In genomic region chr19:43781630-43782310, GRCh38 we compare ENCODE assay signal across 12 cellular contexts. TPM values are rescaled to one million over a fixed set of nuclear protein-coding genes. Genes with fewer than 3 reads are reported as not detected.
DNase-seq lines count a peak whose midpoint lies in the region; ATAC-seq, FAIRE-seq and TF ChIP-seq lines count a peak whose summit lies in the region.
"Had no signal": no experiment of that assay in that cellular context is flagged by ENCODE, and none has a peak within 500 bp of the region (broad histone marks: within the 10 kb centered on the region; RNA-seq: fewer than 3 reads in every experiment).

No MANE protein-coding gene starts in this region.

- H3K4me3 ChIP-seq in RWPE2 (ENCODE audit: severe bottlenecking) (no peak overlapping the region), K562 (no peak overlapping the region), MM.1S (ENCODE audit: low read length) (no peak overlapping the region)

- no peaks in the 10 kb centered on the region for H3K9me2 ChIP-seq in MM.1S (replicated peaks; ENCODE audit: insufficient read depth, low read length)

- peaks cover 73% of the 10 kb centered on the region for H3K4me1 Mint-ChIP-seq in activated T-cell treated with anti-CD3 and anti-CD28 coated beads, Interleukin-2, amount 50 U/mL, for 4 hours (ENCODE audit: low read depth)

- no peaks in the 10 kb centered on the region for H3K27me3 Mint-ChIP-seq in activated T-cell treated with anti-CD3 and anti-CD28 coated beads, Interleukin-2, amount 50 U/mL, for 4 hours (ENCODE audit: low read depth)

- BruUV-seq in K562 (replicated peaks; lab: Mats Ljungman, UMichigan) = no TSS peak

- CTCF ChIA-PET in K562 (lab: Yijun Ruan, JAX; ENCODE audit: low intra/inter-chr PET ratio) = no interaction called here

- H2AFZ ChIP-seq in K562 (ENCODE audit: low read depth, low read length) (peak overlapping the region; percentile 85), MM.1S (ENCODE audit: low read length) (no peak overlapping the region)
- H2AFZ ChIP-seq: parathyroid adenoma had no signal

- 0 out of 2 replicates have a peak, but pooled peaks cover 7% of the 10 kb centered on the region for H3F3A ChIP-seq in MM.1S (ENCODE audit: insufficient read depth, low read length)

- H4K20me1 ChIP-seq in K562 (replicated peaks; ENCODE audit: control insufficient read depth, insufficient read depth, low read length) = no peaks in the 10 kb centered on the region
- H4K20me1 ChIP-seq in MM.1S (ENCODE audit: insufficient read depth, low read length) = no peaks in the 10 kb centered on the region

- in situ Hi-C loops in K562 (cut with MboI) = loop anchor here (5.0 kb wide), 1 partner anchor 34 kb away; no protein-coding TSS in a partner anchor

- H3K9me1 ChIP-seq in K562 (ENCODE audit: control insufficient read depth, insufficient read depth, low read length) = no peaks in the 10 kb centered on the region

- H3K4me2 ChIP-seq in K562 (ENCODE audit: insufficient read depth, low read length) = peak overlapping the region; percentile 72
- H3K4me2 ChIP-seq in MM.1S (ENCODE audit: low read depth, low read length) = no peak overlapping the region

- H3K9ac ChIP-seq in K562 (ENCODE audit: insufficient read depth in 1 of 2, low read depth in 2 of 2, low read length in 2 of 2) = peak overlapping the region in 1 of 2 experiments; percentile 65; a peak in 2 of 4 replicates
- no peak overlapping the region for H3K9ac ChIP-seq in MM.1S (ENCODE audit: low read length)
- H3K9ac ChIP-seq: parathyroid adenoma had no signal

- intact Hi-C loops in K562 (cut with micrococcal nuclease) = no loop called here

- POLR2A ChIA-PET in K562 (lab: Yijun Ruan, JAX) = interaction anchor here (0.5 to 1.3 kb wide), 2 partner anchors 11 to 18 kb away, joined by 3 read pairs; no protein-coding TSS in a partner anchor

- H3K4me1 ChIP-seq in RWPE2 (ENCODE audit: insufficient read depth, poor library complexity, severe bottlenecking) = peaks cover 51% of the 10 kb centered on the region
- H3K4me1 ChIP-seq in K562 (replicated peaks in 1 of 2; ENCODE audit: control insufficient read depth in 2 of 2, insufficient read depth in 2 of 2, low read length in 2 of 2) = peaks cover 70 to 83% of the 10 kb centered on the region in 2 experiments
- peaks cover 24% of the 10 kb centered on the region for H3K4me1 ChIP-seq in MM.1S (ENCODE audit: low read length)
- H3K4me1 ChIP-seq: parathyroid adenoma had no signal

- no peak for TF ChIP-seq EP300 in K562 (IDR thresholded peaks at IDR 0.05; ENCODE audit: low read length)

- FAIRE-seq in K562 (lab: Jason Lieb, UNC) (peak; percentile 61), urothelium cell line (lab: Jason Lieb, UNC) (no peak)
- FAIRE-seq: G401.6 had no signal

- no peak for TF ChIP-seq POLR2A in K562 (conservative IDR thresholded peaks at IDR 0.05)

- H3K9me3 ChIP-seq in RWPE2 (ENCODE audit: severe bottlenecking) (no peaks in the 10 kb centered on the region), K562 (replicated peaks; ENCODE audit: control insufficient read depth, insufficient read depth, low read depth, low read length) (no peaks in the 10 kb centered on the region), MM.1S (replicated peaks; ENCODE audit: insufficient read depth, low read length) (no peaks in the 10 kb centered on the region)
- H3K9me3 ChIP-seq: left lung had no signal

- H3K36me3 ChIP-seq in RWPE2 (ENCODE audit: low read depth) (0 out of 2 replicates have a peak, but pooled peaks cover 2% of the 10 kb centered on the region), K562 (ENCODE audit: control insufficient read depth, insufficient read depth, low read length) (no peaks in the 10 kb centered on the region), MM.1S (replicated peaks; ENCODE audit: insufficient read depth, low read length) (no peaks in the 10 kb centered on the region)
- H3K36me3 ChIP-seq: left lung had no signal

- no peak for TF ChIP-seq RAD21 in K562 (CRISPR knock-in tag; conservative IDR thresholded peaks at IDR 0.05 in 1 of 2, IDR thresholded peaks at IDR 0.05 in 1 of 2)

- no peaks in the 10 kb centered on the region for H3K27me3 ChIP-seq in RWPE2 (ENCODE audit: insufficient read depth, poor library complexity, severe bottlenecking)
- no peaks in the 10 kb centered on the region for H3K27me3 ChIP-seq in K562 (ENCODE audit: control insufficient read depth in 2 of 2, insufficient read depth in 2 of 2, low read length in 2 of 2)
- no peaks in the 10 kb centered on the region for H3K27me3 ChIP-seq in MM.1S (replicated peaks; ENCODE audit: insufficient read depth, low read length)

- no peaks in the 10 kb centered on the region for H3K9me3 Mint-ChIP-seq in activated T-cell treated with anti-CD3 and anti-CD28 coated beads, Interleukin-2, amount 50 U/mL, for 4 hours

- H3K79me2 ChIP-seq in K562 (ENCODE audit: control insufficient read depth, insufficient read depth, low read length) (peaks cover 53% of the 10 kb centered on the region), MM.1S (ENCODE audit: low read length) (no peaks in the 10 kb centered on the region)
- H3K79me2 ChIP-seq: parathyroid adenoma had no signal

- no peak for DNase-seq in activated T-cell treated with anti-CD3 and anti-CD28 coated beads, Interleukin-2, amount 50 U/mL, for 4 hours
- no peak for DNase-seq in activated T-cell treated with anti-CD3 and anti-CD28 coated beads for 4 hours
- DNase-seq in RWPE2 (ENCODE audit: low spot score) = no peak
- no peak for DNase-seq in K562 (ENCODE audit: extremely low read depth in 1 of 4, low spot score in 3 of 4)
- no peak for DNase-seq in stimulated activated naive CD8-positive, alpha-beta T cell treated with anti-CD3 and anti-CD28 coated beads, Interleukin-15, Interleukin-2, amounts not matched to agents 100 U/mL and 50 U/mL, for 24 hours
- no peak for DNase-seq in Ammon's horn (ENCODE audit: low spot score)
- no peak for DNase-seq in urothelium cell line (ENCODE audit: low spot score)
- DNase-seq in MM.1S = no peak
- DNase-seq: dorsolateral prefrontal cortex, left lung had no signal

- H3K27ac ChIP-seq in RWPE2 (ENCODE audit: poor library complexity, severe bottlenecking) (peak overlapping the region; percentile 77), K562 (ENCODE audit: extremely low read depth, low read depth, low read length) (peak overlapping the region; percentile 83), MM.1S (ENCODE audit: low read length) (no peak overlapping the region)
- H3K27ac ChIP-seq: dorsolateral prefrontal cortex, parathyroid adenoma had no signal

- 81% methylated on average over 14 of the region's 14 CpGs for WGBS in K562 (ENCODE audit: insufficient coverage, low coverage, missing lambda C conversion rate)

- H3K36me3 Mint-ChIP-seq in activated T-cell treated with anti-CD3 and anti-CD28 coated beads, Interleukin-2, amount 50 U/mL, for 4 hours (ENCODE audit: insufficient read depth) = peaks cover 1% of the 10 kb centered on the region

- ATAC-seq in activated T-cell treated with anti-CD3 and anti-CD28 coated beads, Interleukin-2, amount 50 U/mL, for 4 hours = peak; percentile 18 to 28
- ATAC-seq in RWPE2 (ENCODE audit: low read depth) = no peak
- no peak for ATAC-seq in K562
- ATAC-seq in stimulated activated naive CD8-positive, alpha-beta T cell treated with anti-CD3 and anti-CD28 coated beads, Interleukin-15, Interleukin-2, amounts not matched to agents 100 U/mL and 50 U/mL, for 24 hours = peak; percentile 24

- TF ChIP-seq CTCF in RWPE2 (IDR thresholded peaks at IDR 0.05; ENCODE audit: poor library complexity, severe bottlenecking) (no peak), K562 (IDR thresholded peaks at IDR 0.05 in 2 of 3, conservative IDR thresholded peaks at IDR 0.05 in 1 of 3; ENCODE audit: insufficient read depth in 2 of 3, low read depth in 1 of 3, low read length in 3 of 3) (no peak), MM.1S (IDR thresholded peaks at IDR 0.05; ENCODE audit: low read length) (no peak)

- H3K4me3 Mint-ChIP-seq in activated T-cell treated with anti-CD3 and anti-CD28 coated beads, Interleukin-2, amount 50 U/mL, for 4 hours = peak overlapping the region; percentile 91

RNA-seq across cellular contexts. Expression of gene KCNN4, which starts 1.0 kb away (rescaled TPM):
- 100 to 1,000 TPM in 1 of 3 donors, 10 to 100 TPM in 2; 90.6 to 123 (median 94.7) TPM for total RNA-seq in activated T-cell treated with anti-CD3 and anti-CD28 coated beads, Interleukin-2, amount 50 U/mL, for 4 hours
- 29.9 and 77.4 TPM in 2 replicates for total RNA-seq in K562 (2011; cell fraction: chromatin; rRNA removed; ENCODE audit: low replicate concordance)
- total RNA-seq in K562 (2011; cell fraction: nucleolus; rRNA removed) = 79.4 and 80.4 TPM in 2 replicates
- total RNA-seq in K562 (2011; cell fraction: nucleoplasm; rRNA removed) = 61.0 and 61.7 TPM in 2 replicates
- total RNA-seq in K562 (2014; rRNA removed) = 31.8 and 32.1 TPM in 2 replicates
- 9.2 and 10.7 TPM in 2 replicates for total RNA-seq in K562 (2014; rRNA removed; fragmentation: Illumina TruSeq; extraction: Trizol)
- 18.6 and 19.5 TPM in 2 replicates for total RNA-seq in K562 (2015; rRNA removed; fragmentation: Illumina TruSeq; extraction: Trizol)
- 26.6 and 28.6 TPM in 2 replicates for total RNA-seq in K562 (2021)
- polyA plus RNA-seq in K562 (2011; rRNA removed) = 29.4 and 33.9 TPM in 2 replicates
- 40.2 and 61.3 TPM in 2 replicates for polyA plus RNA-seq in K562 (2011; cell fraction: cytosol; rRNA removed)
- polyA plus RNA-seq in K562 (2011; cell fraction: nucleus; rRNA removed) = 111 and 177 TPM in 2 replicates
- polyA plus RNA-seq in K562 (2012) = 16.4 and 18.7 TPM in 2 replicates
- 22.6 and 25.9 TPM in 2 replicates for polyA plus RNA-seq in K562 (2014; fragmentation: Illumina TruSeq; extraction: Trizol)
- 1 to 10 TPM in 1 of 2 experiments, under 1 TPM in 1; 0.53 to 2.0 TPM for polyA plus RNA-seq in K562 (2014; fragmentation: Nextera tagmentation; extraction: Ambion mirVana)
- polyA plus RNA-seq in K562 (2014; rRNA removed) = 37.6 and 37.7 TPM in 2 replicates
- polyA minus RNA-seq in K562 (2011; rRNA and poly(A)+ RNA removed) = 18.4 and 22.7 TPM in 2 replicates
- polyA minus RNA-seq in K562 (2011; cell fraction: cytosol; rRNA and poly(A)+ RNA removed) = 16.1 and 22.7 TPM in 2 replicates
- 26.3 and 27.8 TPM in 2 replicates for polyA minus RNA-seq in K562 (2011; cell fraction: nucleus; rRNA and poly(A)+ RNA removed)

RNA-seq across cellular contexts. Expression of gene LYPD5, which starts 20.5 kb away (rescaled TPM):
- under 1 TPM in 2 of 3 donors, not detected in 1; 0.53 to 0.87 TPM for total RNA-seq in activated T-cell treated with anti-CD3 and anti-CD28 coated beads, Interleukin-2, amount 50 U/mL, for 4 hours
- 0.42 and 1.1 TPM in 2 replicates for total RNA-seq in K562 (2011; cell fraction: chromatin; rRNA removed; ENCODE audit: low replicate concordance)
- total RNA-seq in K562 (2011; cell fraction: nucleolus; rRNA removed) = 0.26 and 0.50 TPM in 2 replicates
- 0.15 TPM in 1 of 2 replicates, not detected in the other for total RNA-seq in K562 (2011; cell fraction: nucleoplasm; rRNA removed)
- total RNA-seq in K562 (2014; rRNA removed) (0.20 TPM in 1 of 2 replicates, not detected in the other), K562 (2014; rRNA removed; fragmentation: Illumina TruSeq; extraction: Trizol) (0.13 TPM in 1 of 2 replicates, not detected in the other), K562 (2015; rRNA removed; fragmentation: Illumina TruSeq; extraction: Trizol) (0.19 and 0.22 TPM in 2 replicates), K562 (2021) (0.09 and 0.25 TPM in 2 replicates)
- polyA plus RNA-seq in K562 (2011; rRNA removed) (0.21 and 0.26 TPM in 2 replicates), K562 (2014; fragmentation: Illumina TruSeq; extraction: Trizol) (0.06 and 0.24 TPM in 2 replicates), K562 (2014; fragmentation: Nextera tagmentation; extraction: Ambion mirVana) (under 1 TPM in 1 of 2 experiments, not detected in 1; 0.03 TPM), K562 (2014; rRNA removed) (0.11 TPM in 1 of 2 replicates, not detected in the other)
- 0.16 and 0.39 TPM in 2 replicates for polyA plus RNA-seq in K562 (2011; cell fraction: cytosol; rRNA removed)
- polyA plus RNA-seq in K562 (2011; cell fraction: nucleus; rRNA removed) = 0.14 and 0.47 TPM in 2 replicates
- polyA plus RNA-seq in K562 (2012) = 0.09 and 0.25 TPM in 2 replicates
- polyA minus RNA-seq in K562 (2011; rRNA and poly(A)+ RNA removed) = 0.21 TPM in 2 replicates
- polyA minus RNA-seq in K562 (2011; cell fraction: cytosol; rRNA and poly(A)+ RNA removed) = not detected in 2 replicates
- 0.22 and 0.54 TPM in 2 replicates for polyA minus RNA-seq in K562 (2011; cell fraction: nucleus; rRNA and poly(A)+ RNA removed)

RNA-seq across cellular contexts. Expression of gene SMG9, which starts 27.0 kb away (rescaled TPM):
- total RNA-seq in activated T-cell treated with anti-CD3 and anti-CD28 coated beads, Interleukin-2, amount 50 U/mL, for 4 hours = 100 to 1,000 TPM; 102 to 114 (median 109) TPM
- 85.7 and 122 TPM in 2 replicates for total RNA-seq in K562 (2011; cell fraction: chromatin; rRNA removed; ENCODE audit: low replicate concordance)
- 58.7 and 72.8 TPM in 2 replicates for total RNA-seq in K562 (2011; cell fraction: nucleolus; rRNA removed)
- 73.1 and 75.7 TPM in 2 replicates for total RNA-seq in K562 (2011; cell fraction: nucleoplasm; rRNA removed)
- 38.6 and 40.2 TPM in 2 replicates for total RNA-seq in K562 (2014; rRNA removed)
- total RNA-seq in K562 (2014; rRNA removed; fragmentation: Illumina TruSeq; extraction: Trizol) = 17.2 and 21.8 TPM in 2 replicates
- 39.6 and 40.4 TPM in 2 replicates for total RNA-seq in K562 (2015; rRNA removed; fragmentation: Illumina TruSeq; extraction: Trizol)
- total RNA-seq in K562 (2021) = 79.7 and 86.1 TPM in 2 replicates
- polyA plus RNA-seq in K562 (2011; rRNA removed) = 17.7 and 53.5 TPM in 2 replicates
- 27.4 and 31.8 TPM in 2 replicates for polyA plus RNA-seq in K562 (2011; cell fraction: cytosol; rRNA removed)
- 122 and 124 TPM in 2 replicates for polyA plus RNA-seq in K562 (2011; cell fraction: nucleus; rRNA removed)
- 34.7 and 52.6 TPM in 2 replicates for polyA plus RNA-seq in K562 (2012)
- 53.6 and 61.0 TPM in 2 replicates for polyA plus RNA-seq in K562 (2014; fragmentation: Illumina TruSeq; extraction: Trizol)
- 1 to 10 TPM; 1.7 to 3.9 TPM for polyA plus RNA-seq in K562 (2014; fragmentation: Nextera tagmentation; extraction: Ambion mirVana)
- 46.1 and 49.1 TPM in 2 replicates for polyA plus RNA-seq in K562 (2014; rRNA removed)
- 14.1 and 14.6 TPM in 2 replicates for polyA minus RNA-seq in K562 (2011; rRNA and poly(A)+ RNA removed)
- polyA minus RNA-seq in K562 (2011; cell fraction: cytosol; rRNA and poly(A)+ RNA removed) = 23.5 and 24.0 TPM in 2 replicates
- polyA minus RNA-seq in K562 (2011; cell fraction: nucleus; rRNA and poly(A)+ RNA removed) = 18.7 and 33.0 TPM in 2 replicates

RNA-seq across cellular contexts. Expression of gene ZNF283, which starts 45.4 kb away (rescaled TPM):
- 1 to 10 TPM; 2.7 to 3.2 (median 3.0) TPM for total RNA-seq in activated T-cell treated with anti-CD3 and anti-CD28 coated beads, Interleukin-2, amount 50 U/mL, for 4 hours
- 18.2 and 43.1 TPM in 2 replicates for total RNA-seq in K562 (2011; cell fraction: chromatin; rRNA removed; ENCODE audit: low replicate concordance)
- total RNA-seq in K562 (2011; cell fraction: nucleolus; rRNA removed) = 15.0 and 16.3 TPM in 2 replicates
- 19.9 and 37.9 TPM in 2 replicates for total RNA-seq in K562 (2011; cell fraction: nucleoplasm; rRNA removed)
- total RNA-seq in K562 (2014; rRNA removed) (7.9 TPM in 2 replicates), K562 (2014; rRNA removed; fragmentation: Illumina TruSeq; extraction: Trizol) (19.5 and 21.3 TPM in 2 replicates), K562 (2015; rRNA removed; fragmentation: Illumina TruSeq; extraction: Trizol) (11.3 and 14.0 TPM in 2 replicates), K562 (2021) (10.3 and 10.7 TPM in 2 replicates)
- polyA plus RNA-seq in K562 (2011; rRNA removed) (7.3 and 9.8 TPM in 2 replicates), K562 (2014; fragmentation: Illumina TruSeq; extraction: Trizol) (6.2 and 7.0 TPM in 2 replicates), K562 (2014; fragmentation: Nextera tagmentation; extraction: Ambion mirVana) (10 to 100 TPM in 1 of 2 experiments, 1 to 10 TPM in 1; 6.0 to 11.1 TPM), K562 (2014; rRNA removed) (7.2 and 9.4 TPM in 2 replicates)
- 0.78 and 2.6 TPM in 2 replicates for polyA plus RNA-seq in K562 (2011; cell fraction: cytosol; rRNA removed)
- 7.9 and 12.9 TPM in 2 replicates for polyA plus RNA-seq in K562 (2011; cell fraction: nucleus; rRNA removed)
- 5.7 and 5.8 TPM in 2 replicates for polyA plus RNA-seq in K562 (2012)
- 21.0 and 25.4 TPM in 2 replicates for polyA minus RNA-seq in K562 (2011; rRNA and poly(A)+ RNA removed)
- polyA minus RNA-seq in K562 (2011; cell fraction: cytosol; rRNA and poly(A)+ RNA removed) = 4.3 and 6.1 TPM in 2 replicates
- 12.8 and 28.8 TPM in 2 replicates for polyA minus RNA-seq in K562 (2011; cell fraction: nucleus; rRNA and poly(A)+ RNA removed)

Comparison
In these comparisons a context has a peak if more than half of its experiments do, and no peak if none do; other contexts are left out.
1. ATAC-seq: peak in activated T-cell treated with anti-CD3 and anti-CD28 coated beads, Interleukin-2, amount 50 U/mL, for 4 hours (2 of 2) and stimulated activated naive CD8-positive, alpha-beta T cell treated with anti-CD3 and anti-CD28 coated beads, Interleukin-15, Interleukin-2, amounts not matched to agents 100 U/mL and 50 U/mL, for 24 hours (single experiment); none in RWPE2 (single experiment) and K562 (single experiment).